1 cellular context compared by ENCODE assay signal in genomic region chr1:85172684-85173337, GRCh38.
TF ChIP-seq lines count a peak whose summit lies in the region.

No MANE protein-coding gene starts in this region.

TF ChIP-seq in K562, 482 proteins besides CTCF, POLR2A, EP300 and RAD21 (continued from another document):
- TF ChIP-seq ZC3H8 (IDR thresholded peaks at IDR 0.05) = no peak
- peak; percentile 77 for TF ChIP-seq MAFF (IDR thresholded peaks at IDR 0.05; ENCODE audit: low read length)
- peak; percentile 73 for TF ChIP-seq NCOR1 (IDR thresholded peaks at IDR 0.05)
- 0 out of 2 replicates have a peak, but pooled peaks have one; percentile 45 for TF ChIP-seq SMAD4 (CRISPR knock-in tag; conservative IDR thresholded peaks at IDR 0.05)
- no peak for TF ChIP-seq NFATC3 (IDR thresholded peaks at IDR 0.05)
- 0 out of 2 replicates have a peak, but pooled peaks have one; percentile 25 for TF ChIP-seq NFIC (IDR thresholded peaks at IDR 0.05)
- no peak for TF ChIP-seq RBFOX2 (IDR thresholded peaks at IDR 0.05; ENCODE audit: low read depth, low read length)
- no peak for TF ChIP-seq ZNF695 (CRISPR knock-in tag; IDR thresholded peaks at IDR 0.05)
- peak; percentile 83 for TF ChIP-seq SMARCA4 (IDR thresholded peaks at IDR 0.05)
- no peak for TF ChIP-seq BCOR (IDR thresholded peaks at IDR 0.05)
- TF ChIP-seq SRSF7 (optimal IDR thresholded peaks at IDR 0.05; ENCODE audit: low read depth, low read length) = no peak
- TF ChIP-seq POLR2AphosphoS5 (IDR thresholded peaks at IDR 0.05; ENCODE audit: control insufficient read depth, insufficient read depth, low read depth, low read length) = peak; percentile 75; the same call in 1 of the 2 replicates
- 0 out of 2 replicates have a peak, but pooled peaks have one; percentile 34 for TF ChIP-seq SNIP1 (IDR thresholded peaks at IDR 0.05; ENCODE audit: low read depth)
- TF ChIP-seq FOXM1 (IDR thresholded peaks at IDR 0.05; ENCODE audit: low read depth) = 0 out of 2 replicates have a peak, but pooled peaks have one; percentile 13
- TF ChIP-seq FOXM1 (CRISPR knock-in tag; IDR thresholded peaks at IDR 0.05; ENCODE audit: low read depth) = no peak
- no peak for TF ChIP-seq ZNF175 (CRISPR knock-in tag; IDR thresholded peaks at IDR 0.05; ENCODE audit: low read depth)
- TF ChIP-seq BMI1 (IDR thresholded peaks at IDR 0.05; ENCODE audit: low read length) = no peak
- no peak for TF ChIP-seq ZNF277 (CRISPR knock-in tag; IDR thresholded peaks at IDR 0.05; ENCODE audit: borderline replicate concordance)
- no peak for TF ChIP-seq PHB (CRISPR knock-in tag; IDR thresholded peaks at IDR 0.05)
- peak; percentile 78 for TF ChIP-seq TEAD4 (IDR thresholded peaks at IDR 0.05; ENCODE audit: low read length)
- no peak for TF ChIP-seq TEAD4 (CRISPR knock-in tag; IDR thresholded peaks at IDR 0.05; ENCODE audit: borderline replicate concordance)
- no peak for TF ChIP-seq BRD9 (IDR thresholded peaks at IDR 0.05; ENCODE audit: low read depth, partially characterized antibody)
- TF ChIP-seq HLTF (IDR thresholded peaks at IDR 0.05) = no peak
- TF ChIP-seq MAFK (IDR thresholded peaks at IDR 0.05; ENCODE audit: low read length) = peak; percentile 76
- no peak for TF ChIP-seq TCF7 (IDR thresholded peaks at IDR 0.05; ENCODE audit: borderline replicate concordance)
- no peak for TF ChIP-seq GTF3C2 (IDR thresholded peaks at IDR 0.05; ENCODE audit: borderline replicate concordance, extremely low read depth, insufficient read length)
- no peak for TF ChIP-seq KDM2B (CRISPR knock-in tag; IDR thresholded peaks at IDR 0.05)
- TF ChIP-seq NRF1 (conservative IDR thresholded peaks at IDR 0.05 in 1 of 2, IDR thresholded peaks at IDR 0.05 in 1 of 2) = peak; percentile 41 to 45; a peak in 3 of 4 replicates
- TF ChIP-seq ZNF707 (CRISPR knock-in tag; conservative IDR thresholded peaks at IDR 0.05) = no peak
- no peak for TF ChIP-seq ZNF384 (IDR thresholded peaks at IDR 0.05; ENCODE audit: low read depth, low read length)
- no peak for TF ChIP-seq LARP7 (IDR thresholded peaks at IDR 0.05)
- TF ChIP-seq MCM7 (IDR thresholded peaks at IDR 0.05) = no peak
